19 cellular contexts compared by ENCODE assay signal in genomic region chr11:67369275-67369674, GRCh38. TPM values are rescaled to one million over a fixed set of nuclear protein-coding genes. Genes with fewer than 3 reads are reported as not detected.
DNase-seq lines count a peak whose midpoint lies in the region; ATAC-seq and TF ChIP-seq lines count a peak whose summit lies in the region.
"Had no signal": no experiment of that assay in that cellular context is flagged by ENCODE, and none has a peak within 500 bp of the region (broad histone marks: within the 10 kb centered on the region; RNA-seq: fewer than 3 reads in every experiment).

No MANE protein-coding gene starts in this region.

- WGBS in upper lobe of left lung, 2 donors, result 80 to 82% methylated on average over 8 of the region's 8 CpGs
- 94% methylated on average over 2 of the region's 8 CpGs for WGBS in right lobe of liver (ENCODE audit: insufficient coverage, low coverage, low lambda C conversion rate, missing lambda C conversion rate)

- peaks cover 18% of the 10 kb centered on the region for H3K27me3 Mint-ChIP-seq in activated T-cell treated with anti-CD3 and anti-CD28 coated beads, Interleukin-2, amount 50 U/mL, for 24 hours
- H3K27me3 Mint-ChIP-seq in chondrocyte (ENCODE audit: low read depth) (no peaks in the 10 kb centered on the region), nephron progenitor cell (ENCODE audit: low read depth, poor library complexity) (peaks cover 2% of the 10 kb centered on the region)

- peak overlapping the region; percentile 5 for H3K27ac Mint-ChIP-seq in activated T-cell treated with anti-CD3 and anti-CD28 coated beads, Interleukin-2, amount 50 U/mL, for 24 hours
- peak overlapping the region; percentile 85 for H3K27ac Mint-ChIP-seq in chondrocyte (ENCODE audit: unreplicated experiment)
- no peak overlapping the region for H3K27ac Mint-ChIP-seq in nephron progenitor cell

- intact Hi-C loops in right lobe of liver (cut with DNase I), result no loop called here

- H3K4me3 ChIP-seq in upper lobe of left lung, result no peak overlapping the region
- H3K4me3 ChIP-seq in right lobe of liver, result no peak overlapping the region
- H3K4me3 ChIP-seq: GM12878, SK-N-MC, testis had no signal

- ATAC-seq in upper lobe of left lung (ENCODE audit: low FRiP score in 2 of 2) (no peak), right lobe of liver (no peak)

- peaks cover 57% of the 10 kb centered on the region for H3K4me1 Mint-ChIP-seq in activated T-cell treated with anti-CD3 and anti-CD28 coated beads, Interleukin-2, amount 50 U/mL, for 24 hours (ENCODE audit: low read depth)
- peaks cover 51% of the 10 kb centered on the region for H3K4me1 Mint-ChIP-seq in chondrocyte (ENCODE audit: low read depth)
- H3K4me1 Mint-ChIP-seq in nephron progenitor cell, result peaks cover 79% of the 10 kb centered on the region

- no peaks in the 10 kb centered on the region for H3K27me3 ChIP-seq in upper lobe of left lung
- H3K27me3 ChIP-seq in right lobe of liver, result no peaks in the 10 kb centered on the region
- H3K27me3 ChIP-seq: testis had no signal

- no peak for DNase-seq in activated T-cell treated with anti-CD3 and anti-CD28 coated beads, Interleukin-2, amount 50 U/mL, for 24 hours
- no peak for DNase-seq in activated T-cell treated with anti-CD3 and anti-CD28 coated beads for 4 hours
- no peak for DNase-seq in chondrocyte (ENCODE audit: low spot score)
- DNase-seq in nephron progenitor cell, result no peak
- DNase-seq in upper lobe of left lung, result no peak
- no peak for DNase-seq in right lobe of liver
- DNase-seq in CD1c-positive myeloid dendritic cell (ENCODE audit: extremely low spot score), result no peak
- no peak for DNase-seq in H4 (ENCODE audit: low spot score)
- DNase-seq: 8988T, aorta, cortex of kidney, erythroblast, NCI-H1930, NCI-H510A treated with DMSO at 0.1 percent for 48 hours, testis had no signal

- no peaks in the 10 kb centered on the region for H3K9me3 Mint-ChIP-seq in activated T-cell treated with anti-CD3 and anti-CD28 coated beads, Interleukin-2, amount 50 U/mL, for 24 hours
- H3K9me3 Mint-ChIP-seq in chondrocyte (ENCODE audit: low read depth) (no peaks in the 10 kb centered on the region), nephron progenitor cell (no peaks in the 10 kb centered on the region)
- H3K9me3 Mint-ChIP-seq: activated CD4-positive, alpha-beta memory T cell treated with anti-CD3 and anti-CD28 coated beads for 36 hours had no signal

- H3K4me1 ChIP-seq in upper lobe of left lung (peaks cover 57 to 85% (median 64%) of the 10 kb centered on the region in 4 donors), right lobe of liver (peaks cover 0 to 12% (median 3%) of the 10 kb centered on the region in 4 donors)

- TF ChIP-seq POLR2A in upper lobe of left lung (IDR thresholded peaks at IDR 0.05) (no peak), right lobe of liver (IDR thresholded peaks at IDR 0.05) (no peak)

- no peak overlapping the region for H3K4me3 Mint-ChIP-seq in activated T-cell treated with anti-CD3 and anti-CD28 coated beads, Interleukin-2, amount 50 U/mL, for 24 hours
- H3K4me3 Mint-ChIP-seq in chondrocyte (ENCODE audit: unreplicated experiment), result no peak overlapping the region
- H3K4me3 Mint-ChIP-seq in nephron progenitor cell, result peak overlapping the region; percentile 15
- H3K4me3 Mint-ChIP-seq: activated CD4-positive, alpha-beta memory T cell treated with anti-CD3 and anti-CD28 coated beads for 36 hours had no signal

- TF ChIP-seq CTCF in chondrocyte (IDR thresholded peaks at IDR 0.05) (no peak), nephron progenitor cell (IDR thresholded peaks at IDR 0.05) (no peak), upper lobe of left lung (IDR thresholded peaks at IDR 0.05) (no peak), right lobe of liver (IDR thresholded peaks at IDR 0.05) (no peak)

- TF ChIP-seq EP300 in upper lobe of left lung (IDR thresholded peaks at IDR 0.05), result no peak

- H3K27ac ChIP-seq in upper lobe of left lung (peak overlapping the region in 3 of 4 donors; percentile 24 to 98 (median 69)), right lobe of liver (no peak overlapping the region)
- H3K27ac ChIP-seq: SK-N-MC had no signal

- H3K9me3 ChIP-seq in upper lobe of left lung (no peaks in the 10 kb centered on the region), right lobe of liver (no peaks in the 10 kb centered on the region)
- H3K9me3 ChIP-seq: testis had no signal

- H3K36me3 Mint-ChIP-seq in activated T-cell treated with anti-CD3 and anti-CD28 coated beads, Interleukin-2, amount 50 U/mL, for 24 hours (ENCODE audit: low read depth), result no peaks in the 10 kb centered on the region
- peaks cover 10% of the 10 kb centered on the region for H3K36me3 Mint-ChIP-seq in chondrocyte (ENCODE audit: low read depth)
- no peaks in the 10 kb centered on the region for H3K36me3 Mint-ChIP-seq in nephron progenitor cell (ENCODE audit: low read depth)
- H3K36me3 Mint-ChIP-seq: activated CD4-positive, alpha-beta memory T cell treated with anti-CD3 and anti-CD28 coated beads for 36 hours had no signal

- peaks cover 0 to 12% (median 2%) of the 10 kb centered on the region in 4 donors for H3K36me3 ChIP-seq in upper lobe of left lung
- H3K36me3 ChIP-seq in right lobe of liver, result no peaks in the 10 kb centered on the region

RNA-seq across cellular contexts. Expression of gene CLCF1, which starts 4.1 kb away (rescaled TPM):
- total RNA-seq in chondrocyte (2.0 to 5.6 TPM (median 4.9 TPM) in 3 replicates), upper lobe of left lung (10 to 100 TPM in 2 of 6 donors, 1 to 10 TPM in 4; 3.7 to 29.5 (median 6.0) TPM), right lobe of liver (1 to 10 TPM in 3 of 6 experiments, under 1 TPM in 3; 0.44 to 3.8 (median 1.3) TPM)
- 7.0 and 8.3 TPM in 2 replicates for total RNA-seq in H4 (2014; rRNA removed; shearing (Covaris generic))

RNA-seq across cellular contexts. Expression of gene POLD4, which starts 15.9 kb away (rescaled TPM):
- total RNA-seq in chondrocyte (48.8 to 67.7 TPM (median 63.4 TPM) in 3 replicates), upper lobe of left lung (100 to 1,000 TPM in 4 of 6 donors, 10 to 100 TPM in 2; 55.5 to 173 (median 106) TPM), right lobe of liver (100 to 1,000 TPM in 2 of 6 experiments, 10 to 100 TPM in 4; 70.5 to 216 (median 97.9) TPM)
- 71.6 and 77.4 TPM in 2 replicates for total RNA-seq in H4 (2014; rRNA removed; shearing (Covaris generic))

RNA-seq across cellular contexts. Expression of gene RAD9A, which starts 22.5 kb away (rescaled TPM):
- total RNA-seq in chondrocyte (11.1 to 14.6 TPM (median 11.6 TPM) in 3 replicates), upper lobe of left lung (100 to 1,000 TPM in 1 of 6 donors, 10 to 100 TPM in 5; 20.4 to 115 (median 28.2) TPM), right lobe of liver (10 to 100 TPM in 2 of 6 experiments, 1 to 10 TPM in 4; 5.3 to 13.2 (median 6.2) TPM)
- 7.3 and 8.3 TPM in 2 replicates for total RNA-seq in H4 (2014; rRNA removed; shearing (Covaris generic))

RNA-seq across cellular contexts. Expression of gene PPP1CA, which starts 32.4 kb away (rescaled TPM):
- total RNA-seq in chondrocyte (95.2 to 113 TPM (median 109 TPM) in 3 replicates), upper lobe of left lung (100 to 1,000 TPM in 3 of 6 donors, 10 to 100 TPM in 3; 83.8 to 191 (median 135) TPM), right lobe of liver (100 to 1,000 TPM in 2 of 6 experiments, 10 to 100 TPM in 4; 64.2 to 102 (median 71.1) TPM)
- 212 and 231 TPM in 2 replicates for total RNA-seq in H4 (2014; rRNA removed; shearing (Covaris generic))

RNA-seq across cellular contexts. Expression of gene TBC1D10C, which starts 34.6 kb away (rescaled TPM):
- total RNA-seq in chondrocyte, result not detected in 3 replicates
- 10 to 100 TPM in 5 of 6 donors, 1 to 10 TPM in 1; 8.4 to 45.3 (median 32.7) TPM for total RNA-seq in upper lobe of left lung
- total RNA-seq in right lobe of liver, result 1 to 10 TPM in 5 of 6 experiments, under 1 TPM in 1; 0.73 to 2.7 (median 1.9) TPM
- total RNA-seq in H4 (2014; rRNA removed; shearing (Covaris generic)), result not detected in 2 replicates
- total RNA-seq: M059J had no signal

Comparison
In these comparisons a context has a peak if more than half of its experiments do, and no peak if none do; other contexts are left out.
1. H3K27ac ChIP-seq: peak in upper lobe of left lung (3 of 4); none in right lobe of liver (0 of 3).